In genomic region chr17:9021158-9021984, GRCh38 we compare ENCODE assay signal across 8 cellular contexts. TPM values are rescaled to one million over a fixed set of nuclear protein-coding genes. Genes with fewer than 3 reads are reported as not detected.
DNase-seq lines count a peak whose midpoint lies in the region; ATAC-seq, FAIRE-seq and TF ChIP-seq lines count a peak whose summit lies in the region.

Gene NTN1, plus strand, starts transcription at chr17:9021510. Its CDS starts 864 bp downstream, at chr17:9022374.

- no TSS peak for BruUV-seq in endothelial cell of umbilical vein (replicated peaks; lab: Mats Ljungman, UMichigan)

- peak within 1 kb of the TSS; percentile 71 for H3K4me3 Mint-ChIP-seq in activated CD8-positive, alpha-beta T cell treated with anti-CD3 and anti-CD28 coated beads, Interleukin-2, amount 10 ng/mL, durations not matched to agents 7 days and 5 days

- no peak within 1 kb of the TSS for H3K9ac ChIP-seq in KMS-11
- H3K9ac ChIP-seq in endothelial cell of umbilical vein (replicated peaks; ENCODE audit: extremely low read depth, insufficient read depth, low read length), result no peak within 1 kb of the TSS
- peak within 1 kb of the TSS in 1 of 2 donors; percentile 49 for H3K9ac ChIP-seq in mucosa of rectum (ENCODE audit: low read depth in 1 of 2, low read length in 2 of 2)

- H3K79me2 ChIP-seq in KMS-11 (ENCODE audit: insufficient read depth, low read depth) (no peaks in the 10 kb centered on the region), endothelial cell of umbilical vein (ENCODE audit: control insufficient read depth, insufficient read depth, low read length) (no peaks in the 10 kb centered on the region)

- POLR2A ChIA-PET in AG04450 (lab: Yijun Ruan, JAX) (interaction anchor here (0.6 kb wide), 1 partner anchor 420 kb away, joined by 4 read pairs; no protein-coding TSS in a partner anchor), endothelial cell of umbilical vein (lab: Charles Lee) (no interaction called here)
- POLR2A ChIA-PET in activated CD8-positive, alpha-beta T cell treated with anti-CD3 and anti-CD28 coated beads, Interleukin-2, amount 10 ng/mL, durations not matched to agents 7 days and 5 days (lab: Charles Lee), result interaction anchor here (0.5 kb wide), 1 partner anchor 1162 kb away, joined by 3 read pairs; no protein-coding TSS in a partner anchor

- no peak for TF ChIP-seq CTCF in AG04450 (IDR thresholded peaks at IDR 0.05; ENCODE audit: low read depth, low read length)
- no peak for TF ChIP-seq CTCF in KMS-11 (conservative IDR thresholded peaks at IDR 0.05; ENCODE audit: low read depth, low read length)
- TF ChIP-seq CTCF in endothelial cell of umbilical vein (IDR thresholded peaks at IDR 0.05; ENCODE audit: extremely low read depth in 1 of 2, insufficient read depth in 1 of 2, low read depth in 1 of 2, low read length in 2 of 2), result no peak

- H3K4me3 ChIP-seq in AG04450 (ENCODE audit: low read depth, low read length) (peak within 1 kb of the TSS; percentile 48), KMS-11 (IDR thresholded peaks at IDR 0.05; ENCODE audit: insufficient read depth, low read depth, low read length) (no peak within 1 kb of the TSS), endothelial cell of umbilical vein (replicated peaks in 1 of 3; ENCODE audit: insufficient read depth in 1 of 3, low read depth in 1 of 3, low read length in 3 of 3) (peak within 1 kb of the TSS; percentile 16 to 37 (median 36)), mucosa of rectum (ENCODE audit: low read length in 2 of 2) (peak within 1 kb of the TSS; percentile 54 to 56)

- dilution Hi-C loops in endothelial cell of umbilical vein (cut with MboI; ENCODE audit: extremely low pct_ligation_motif_present, low sequenced_read_pairs), result no loop called here

- DNase-seq in AG04450 (ENCODE audit: low read depth, low spot score) (no peak), endothelial cell of umbilical vein (ENCODE audit: low read depth, low spot score) (no peak), NCI-H2107 (lab: John Stamatoyannopoulos, UW) (no peak)
- peak; percentile 49 for DNase-seq in activated CD8-positive, alpha-beta T cell treated with anti-CD3 and anti-CD28 coated beads, Interleukin-2, amount 10 ng/mL, durations not matched to agents 7 days and 5 days
- peak; percentile 24 to 29 for DNase-seq in stimulated activated CD8-positive, alpha-beta memory T cell treated with anti-CD3 and anti-CD28 coated beads, Interleukin-7, amount 100 ng/mL, for 48 hours (ENCODE audit: extremely low read depth in 1 of 2, low read depth in 1 of 2)

- CTCF ChIA-PET in AG04450 (lab: Charles Lee) (interaction anchor here (0.5 to 0.6 kb wide), 2 partner anchors 339 to 533 kb away, joined by 3 to 10 read pairs; no protein-coding TSS in a partner anchor), endothelial cell of umbilical vein (lab: Charles Lee) (interaction anchor here (0.9 to 1.6 kb wide), 4 partner anchors 18 to 501 kb away, joined by 3 to 9 read pairs (median 4); no protein-coding TSS in a partner anchor)
- CTCF ChIA-PET in activated CD8-positive, alpha-beta T cell treated with anti-CD3 and anti-CD28 coated beads, Interleukin-2, amount 10 ng/mL, durations not matched to agents 7 days and 5 days (lab: Charles Lee), result interaction anchor here (1.0 to 1.5 kb wide), 2 partner anchors 24 to 94 kb away, joined by 3 to 5 read pairs; no protein-coding TSS in a partner anchor

- H2AFZ ChIP-seq in KMS-11 (ENCODE audit: low read depth) (peak within 1 kb of the TSS; percentile 18; the same call in 1 of the 2 replicates), endothelial cell of umbilical vein (ENCODE audit: low read depth, low read length) (peak within 1 kb of the TSS; percentile 41)

- no peaks in the 10 kb centered on the region for H3K4me1 ChIP-seq in KMS-11 (ENCODE audit: low read depth, poor library complexity, severe bottlenecking)
- H3K4me1 ChIP-seq in endothelial cell of umbilical vein (ENCODE audit: control insufficient read depth, extremely low read depth, insufficient read depth, low read length), result peaks cover 2% of the 10 kb centered on the region
- peaks cover 3 to 13% of the 10 kb centered on the region in 2 donors for H3K4me1 ChIP-seq in mucosa of rectum (ENCODE audit: control insufficient read depth in 2 of 2, insufficient read depth in 2 of 2, low read length in 2 of 2)

- no peak for FAIRE-seq in endothelial cell of umbilical vein (lab: Jason Lieb, UNC)

- peaks cover 8% of the 10 kb centered on the region for H3K4me1 Mint-ChIP-seq in activated CD8-positive, alpha-beta T cell treated with anti-CD3 and anti-CD28 coated beads, Interleukin-2, amount 10 ng/mL, durations not matched to agents 7 days and 5 days (ENCODE audit: low read depth)

- ATAC-seq in GM19351 (IDR thresholded peaks at IDR 0.05; ENCODE audit: unreplicated experiment), result peak; percentile 55
- peak; percentile 77 for ATAC-seq in activated CD8-positive, alpha-beta T cell treated with anti-CD3 and anti-CD28 coated beads, Interleukin-2, amount 10 ng/mL, durations not matched to agents 7 days and 5 days

- no peak within 1 kb of the TSS for H3K4me2 ChIP-seq in KMS-11
- H3K4me2 ChIP-seq in endothelial cell of umbilical vein (ENCODE audit: insufficient read depth, low read length), result peak within 1 kb of the TSS; percentile 58

- H3K9me3 ChIP-seq in AG04450 (ENCODE audit: control insufficient read depth, insufficient read depth, low read length) (peaks cover 5% of the 10 kb centered on the region; the same call in 1 of the 2 replicates), endothelial cell of umbilical vein (replicated peaks; ENCODE audit: control insufficient read depth, insufficient read depth, low read length) (no peaks in the 10 kb centered on the region), mucosa of rectum (ENCODE audit: control insufficient read depth in 2 of 2, low read length in 2 of 2) (no peaks in the 10 kb centered on the region)

- no peaks in the 10 kb centered on the region for H3K9me1 ChIP-seq in endothelial cell of umbilical vein (replicated peaks; ENCODE audit: control insufficient read depth, extremely low read depth, insufficient read depth, low read length)

- no peak for TF ChIP-seq POLR2A in endothelial cell of umbilical vein (IDR thresholded peaks at IDR 0.05; ENCODE audit: low read depth, low read length)

- intact Hi-C loops in endothelial cell of umbilical vein (cut with micrococcal nuclease), result no loop called here

- no peak within 1 kb of the TSS for H3K27ac Mint-ChIP-seq in activated CD8-positive, alpha-beta T cell treated with anti-CD3 and anti-CD28 coated beads, Interleukin-2, amount 10 ng/mL, durations not matched to agents 7 days and 5 days

- no peaks in the 10 kb centered on the region for H3K36me3 ChIP-seq in KMS-11 (ENCODE audit: insufficient read depth)
- no peaks in the 10 kb centered on the region for H3K36me3 ChIP-seq in endothelial cell of umbilical vein (ENCODE audit: control insufficient read depth in 2 of 2, extremely low read depth in 1 of 2, insufficient read depth in 2 of 2, low read length in 2 of 2)
- H3K36me3 ChIP-seq in mucosa of rectum (ENCODE audit: control insufficient read depth in 2 of 2, insufficient read depth in 2 of 2, low read length in 2 of 2), result no peaks in the 10 kb centered on the region

- H3K9me3 Mint-ChIP-seq in activated CD8-positive, alpha-beta T cell treated with anti-CD3 and anti-CD28 coated beads, Interleukin-2, amount 10 ng/mL, durations not matched to agents 7 days and 5 days (ENCODE audit: insufficient read depth), result no peaks in the 10 kb centered on the region

- H3K27me3 Mint-ChIP-seq in activated CD8-positive, alpha-beta T cell treated with anti-CD3 and anti-CD28 coated beads, Interleukin-2, amount 10 ng/mL, durations not matched to agents 7 days and 5 days (ENCODE audit: low read depth), result peaks cover 52% of the 10 kb centered on the region

- peaks cover 37% of the 10 kb centered on the region for H3K27me3 ChIP-seq in AG04450 (ENCODE audit: control insufficient read depth, insufficient read depth, low read length)
- no peaks in the 10 kb centered on the region for H3K27me3 ChIP-seq in KMS-11 (ENCODE audit: insufficient read depth, low read depth)
- peaks cover 24 to 54% of the 10 kb centered on the region in 2 experiments for H3K27me3 ChIP-seq in endothelial cell of umbilical vein (ENCODE audit: control insufficient read depth in 2 of 2, insufficient read depth in 2 of 2, low read length in 2 of 2)
- peaks cover 30 to 48% of the 10 kb centered on the region in 2 donors for H3K27me3 ChIP-seq in mucosa of rectum (ENCODE audit: control insufficient read depth in 2 of 2, insufficient read depth in 2 of 2, low read length in 2 of 2)

- no peak within 1 kb of the TSS for H3K27ac ChIP-seq in AG04450 (ENCODE audit: low read depth, low read length)
- H3K27ac ChIP-seq in KMS-11, result no peak within 1 kb of the TSS
- H3K27ac ChIP-seq in endothelial cell of umbilical vein (ENCODE audit: insufficient read depth, low read depth, low read length), result no peak within 1 kb of the TSS
- peak within 1 kb of the TSS; percentile 53 to 61 for H3K27ac ChIP-seq in mucosa of rectum (ENCODE audit: low read depth in 2 of 2, low read length in 2 of 2)

- peaks cover 3% of the 10 kb centered on the region for H3K36me3 Mint-ChIP-seq in activated CD8-positive, alpha-beta T cell treated with anti-CD3 and anti-CD28 coated beads, Interleukin-2, amount 10 ng/mL, durations not matched to agents 7 days and 5 days (ENCODE audit: low read depth)

- no peaks in the 10 kb centered on the region for H4K20me1 ChIP-seq in KMS-11 (ENCODE audit: insufficient read depth)
- no peaks in the 10 kb centered on the region for H4K20me1 ChIP-seq in endothelial cell of umbilical vein (replicated peaks; ENCODE audit: control insufficient read depth, extremely low read depth, insufficient read depth, low read length)

TF ChIP-seq in endothelial cell of umbilical vein, 7 proteins besides CTCF, POLR2A, EP300 and RAD21 (continues in another document):
- TF ChIP-seq JUN (IDR thresholded peaks at IDR 0.05; ENCODE audit: borderline replicate concordance, insufficient read depth, insufficient read length, low read depth) (no peak), GATA2 (IDR thresholded peaks at IDR 0.05; ENCODE audit: insufficient read depth, insufficient read length, low read depth, low read length) (no peak), FOS (IDR thresholded peaks at IDR 0.05; ENCODE audit: borderline replicate concordance, insufficient read depth, low read length) (no peak), MYC (IDR thresholded peaks at IDR 0.05; ENCODE audit: low read depth, low read length) (no peak)

RNA-seq across cellular contexts. Expression of gene NTN1, which starts in this region (rescaled TPM):
- 0.05 and 0.16 TPM in 2 replicates for polyA plus RNA-seq in AG04450 (2011; rRNA removed)
- 0.09 and 0.18 TPM in 2 replicates for polyA minus RNA-seq in AG04450 (2011; rRNA and poly(A)+ RNA removed)
- not detected for total RNA-seq in activated CD8-positive, alpha-beta T cell treated with anti-CD3 and anti-CD28 coated beads, Interleukin-2, amount 10 ng/mL, durations not matched to agents 7 days and 5 days
- 0.18 TPM in 2 replicates for total RNA-seq in endothelial cell of umbilical vein
- polyA plus RNA-seq in endothelial cell of umbilical vein, result 0.10 and 0.13 TPM in 2 replicates
- polyA plus RNA-seq in endothelial cell of umbilical vein (2011; cell fraction: cytosol; rRNA removed), result 0.05 and 0.08 TPM in 2 replicates
- polyA plus RNA-seq in endothelial cell of umbilical vein (2011; cell fraction: nucleus; rRNA removed), result 0.18 and 0.22 TPM in 2 replicates
- polyA plus RNA-seq in endothelial cell of umbilical vein (2012), result 0.08 and 0.15 TPM in 2 replicates
- polyA minus RNA-seq in endothelial cell of umbilical vein, result 0.08 and 0.10 TPM in 2 replicates
- not detected for polyA minus RNA-seq in endothelial cell of umbilical vein (2011; cell fraction: cytosol; rRNA and poly(A)+ RNA removed)
- polyA minus RNA-seq in endothelial cell of umbilical vein (2011; cell fraction: nucleus; rRNA and poly(A)+ RNA removed), result 0.14 TPM in 1 of 2 replicates, not detected in the other

Comparison
In these comparisons a context has a peak if more than half of its experiments do, and no peak if none do; other contexts are left out.
1. Peak in DNase-seq and ATAC-seq in activated CD8-positive, alpha-beta T cell treated with anti-CD3 and anti-CD28 coated beads, Interleukin-2, amount 10 ng/mL, durations not matched to agents 7 days and 5 days; RNA of the gene not detected or under 1 TPM.
2. DNase-seq: peak in stimulated activated CD8-positive, alpha-beta memory T cell treated with anti-CD3 and anti-CD28 coated beads, Interleukin-7, amount 100 ng/mL, for 48 hours (2 of 2); none in AG04450 (single experiment), endothelial cell of umbilical vein (single experiment) and NCI-H2107 (single experiment).
3. H3K27ac ChIP-seq: peak in mucosa of rectum (2 of 2); none in AG04450 (single experiment), KMS-11 (single experiment) and endothelial cell of umbilical vein (single experiment).